15 cellular contexts compared by ENCODE assay signal in the genomic region with DNA sequence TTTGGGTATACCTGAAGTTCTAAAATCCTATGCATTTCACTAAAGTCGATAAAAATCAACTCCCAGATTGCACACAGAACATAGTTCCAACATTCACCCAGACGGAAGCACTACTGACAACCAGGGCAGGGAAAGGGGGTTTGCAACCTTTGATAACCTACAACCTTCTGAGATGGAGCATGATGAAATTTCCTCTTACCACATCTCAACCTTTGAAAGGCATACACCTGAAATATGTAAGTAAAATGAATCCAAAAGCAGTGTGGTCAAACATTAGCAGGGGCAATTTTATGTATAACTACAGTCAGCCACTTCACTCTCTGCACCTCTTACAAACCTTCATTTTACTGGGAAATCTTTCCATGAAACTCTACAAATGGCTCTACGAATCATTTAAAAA.
A peak's percentile ranks its signal among the peaks of the same experiment; 100 is the strongest.
DNase-seq lines count a peak whose midpoint lies in the region; ATAC-seq and TF ChIP-seq lines count a peak whose summit lies in the region.
"Had no signal": no experiment of that assay in that cellular context is flagged by ENCODE, and none has a peak within 500 bp of the region (broad histone marks: within the 10 kb centered on the region; RNA-seq: fewer than 3 reads in every experiment).

No MANE protein-coding gene starts in this region.

- H3K27me3 Mint-ChIP-seq in CD4-positive, alpha-beta T cell: no peaks in the 10 kb centered on the region
- no peaks in the 10 kb centered on the region for H3K27me3 Mint-ChIP-seq in activated naive CD8-positive, alpha-beta T cell treated with anti-CD3 and anti-CD28 coated beads, Interleukin-2, amount 10 ng/mL, durations not matched to agents 7 days and 5 days
- no peaks in the 10 kb centered on the region for H3K27me3 Mint-ChIP-seq in naive B cell

- no peak for TF ChIP-seq CTCF in CD4-positive, alpha-beta T cell (IDR thresholded peaks at IDR 0.05)
- TF ChIP-seq CTCF in DOHH2 (IDR thresholded peaks at IDR 0.05; ENCODE audit: low read depth, low read length, poor library complexity, severe bottlenecking) (no peak), right atrium auricular region (IDR thresholded peaks at IDR 0.05) (no peak)

- no peaks in the 10 kb centered on the region for H3K9me3 Mint-ChIP-seq in CD4-positive, alpha-beta T cell
- H3K9me3 Mint-ChIP-seq in activated naive CD8-positive, alpha-beta T cell treated with anti-CD3 and anti-CD28 coated beads, Interleukin-2, amount 10 ng/mL, durations not matched to agents 7 days and 5 days: no peaks in the 10 kb centered on the region
- H3K9me3 Mint-ChIP-seq in naive B cell: peaks cover 0 to 2% (median 0%) of the 10 kb centered on the region in 7 donors
- H3K9me3 Mint-ChIP-seq: IgD-negative memory B cell had no signal

- peaks cover 88% of the 10 kb centered on the region for H3K4me1 Mint-ChIP-seq in CD4-positive, alpha-beta T cell (ENCODE audit: low read depth)
- H3K4me1 Mint-ChIP-seq in activated naive CD8-positive, alpha-beta T cell treated with anti-CD3 and anti-CD28 coated beads, Interleukin-2, amount 10 ng/mL, durations not matched to agents 7 days and 5 days: peaks cover 56% of the 10 kb centered on the region
- peaks cover 62 to 92% (median 79%) of the 10 kb centered on the region in 3 donors for H3K4me1 Mint-ChIP-seq in naive B cell

- DNase-seq in CD4-positive, alpha-beta T cell: no peak
- no peak for DNase-seq in activated naive CD8-positive, alpha-beta T cell treated with anti-CD3 and anti-CD28 coated beads, Interleukin-2, amount 10 ng/mL, durations not matched to agents 7 days and 5 days
- DNase-seq in naive B cell (no peak), right atrium auricular region (ENCODE audit: low spot score) (no peak), KBM-7 (no peak), GM23248 (no peak)
- DNase-seq: BE2C, H7, NCI-H1417 treated with DMSO at 0.1 percent for 48 hours, NCI-H1930, NCI-H69, Right ventricle myocardium superior, SK-N-SH had no signal

- H3K4me3 ChIP-seq in DOHH2 (ENCODE audit: low read length): no peak overlapping the region
- H3K4me3 ChIP-seq in right atrium auricular region: no peak overlapping the region
- H3K4me3 ChIP-seq in GM23248: no peak overlapping the region

- H3K79me2 ChIP-seq in DOHH2 (ENCODE audit: control insufficient read depth, low read length): peaks cover 91% of the 10 kb centered on the region
- peaks cover 40% of the 10 kb centered on the region for H3K79me2 ChIP-seq in GM23248 (ENCODE audit: insufficient read depth)

- H3F3A ChIP-seq in DOHH2 (ENCODE audit: control insufficient read depth, insufficient read depth) (no peaks in the 10 kb centered on the region; the same call in 1 of the 2 replicates), GM23248 (ENCODE audit: insufficient read depth) (no peaks in the 10 kb centered on the region)

- H3K4me2 ChIP-seq in DOHH2 (ENCODE audit: low read length) (peak overlapping the region; percentile 51; the same call in 1 of the 2 replicates), GM23248 (ENCODE audit: unreplicated experiment) (no peak overlapping the region)
- H3K4me2 ChIP-seq: SK-N-SH had no signal

- no peak for ATAC-seq in CD4-positive, alpha-beta T cell (ENCODE audit: poor library complexity)
- no peak for ATAC-seq in activated naive CD8-positive, alpha-beta T cell treated with anti-CD3 and anti-CD28 coated beads, Interleukin-2, amount 10 ng/mL, durations not matched to agents 7 days and 5 days (ENCODE audit: low read depth)
- ATAC-seq in naive B cell (ENCODE audit: low read depth in 2 of 2): no peak

- peaks cover 24% of the 10 kb centered on the region for H3K36me3 Mint-ChIP-seq in CD4-positive, alpha-beta T cell (ENCODE audit: low read depth)
- H3K36me3 Mint-ChIP-seq in activated naive CD8-positive, alpha-beta T cell treated with anti-CD3 and anti-CD28 coated beads, Interleukin-2, amount 10 ng/mL, durations not matched to agents 7 days and 5 days: peaks cover 3% of the 10 kb centered on the region
- H3K36me3 Mint-ChIP-seq in naive B cell: peaks cover 0 to 7% of the 10 kb centered on the region in 2 donors
- H3K36me3 Mint-ChIP-seq: IgD-negative memory B cell had no signal

- 88% methylated on average over 3 of the region's 3 CpGs for WGBS in GM23248 (ENCODE audit: low coverage in 1 of 2, low lambda C conversion rate in 2 of 2, missing lambda C conversion rate in 2 of 2), 2 experiments

- POLR2A ChIA-PET in CD4-positive, alpha-beta T cell (lab: Charles Lee): interaction anchor here (0.6 to 3.9 kb wide), 6 partner anchors 18 to 188 kb away, joined by 3 to 15 read pairs (median 5); no protein-coding TSS in a partner anchor
- POLR2A ChIA-PET in activated naive CD8-positive, alpha-beta T cell treated with anti-CD3 and anti-CD28 coated beads, Interleukin-2, amount 10 ng/mL, durations not matched to agents 7 days and 5 days (lab: Charles Lee): interaction anchor here (1.2 kb wide), 1 partner anchor 17 kb away, joined by 3 read pairs; no protein-coding TSS in a partner anchor

- no peaks in the 10 kb centered on the region for H3K9me3 ChIP-seq in CD4-positive, alpha-beta T cell (ENCODE audit: control insufficient read depth, low read length)
- H3K9me3 ChIP-seq in DOHH2 (ENCODE audit: control insufficient read depth, insufficient read depth, low read length): no peaks in the 10 kb centered on the region
- H3K9me3 ChIP-seq in right atrium auricular region: no peaks in the 10 kb centered on the region
- H3K9me3 ChIP-seq in GM23248 (ENCODE audit: low read depth): no peaks in the 10 kb centered on the region
- H3K9me3 ChIP-seq: BE2C, SK-N-SH had no signal

- in situ Hi-C loops in KBM-7 (cut with MboI; ENCODE audit: low pct_unique_long_range_greater_than_20kb, low sequenced_read_pairs): no loop called here
- in situ Hi-C loops in GM23248 (cut with MboI): no loop called here

- H3K27me3 ChIP-seq in CD4-positive, alpha-beta T cell (ENCODE audit: control insufficient read depth, insufficient read depth, low read length): no peaks in the 10 kb centered on the region
- H3K27me3 ChIP-seq in DOHH2 (ENCODE audit: control insufficient read depth, low read length) (no peaks in the 10 kb centered on the region), right atrium auricular region (no peaks in the 10 kb centered on the region), GM23248 (replicated peaks; ENCODE audit: insufficient read depth) (no peaks in the 10 kb centered on the region)
- H3K27me3 ChIP-seq: BE2C had no signal

- H3K36me3 ChIP-seq in DOHH2 (ENCODE audit: control insufficient read depth, low read length) (no peaks in the 10 kb centered on the region), right atrium auricular region (no peaks in the 10 kb centered on the region), GM23248 (ENCODE audit: low read depth) (no peaks in the 10 kb centered on the region)
- H3K36me3 ChIP-seq: BE2C had no signal

- peak overlapping the region; percentile 91 for H3K27ac ChIP-seq in CD4-positive, alpha-beta T cell (ENCODE audit: low read depth, low read length)
- H3K27ac ChIP-seq in DOHH2 (ENCODE audit: low read depth, low read length) (no peak overlapping the region), right atrium auricular region (no peak overlapping the region), GM23248 (no peak overlapping the region)

- CTCF ChIA-PET in CD4-positive, alpha-beta T cell (lab: Charles Lee): interaction anchor here (0.6 to 1.3 kb wide), 4 partner anchors 10 to 112 kb away, joined by 3 to 6 read pairs (median 4); no protein-coding TSS in a partner anchor

- H3K9me2 ChIP-seq in DOHH2 (replicated peaks; ENCODE audit: control insufficient read depth, low read length) (no peaks in the 10 kb centered on the region), GM23248 (ENCODE audit: insufficient read depth) (no peaks in the 10 kb centered on the region)
- H3K9me2 ChIP-seq: SK-N-SH had no signal

- peak overlapping the region; percentile 91 for H3K27ac Mint-ChIP-seq in CD4-positive, alpha-beta T cell
- peak overlapping the region; percentile 80 for H3K27ac Mint-ChIP-seq in activated naive CD8-positive, alpha-beta T cell treated with anti-CD3 and anti-CD28 coated beads, Interleukin-2, amount 10 ng/mL, durations not matched to agents 7 days and 5 days
- peak overlapping the region in 5 of 6 donors; percentile 16 to 96 (median 81) for H3K27ac Mint-ChIP-seq in naive B cell
- H3K27ac Mint-ChIP-seq: IgD-negative memory B cell had no signal

- H3K4me3 Mint-ChIP-seq in CD4-positive, alpha-beta T cell: peak overlapping the region; percentile 62
- peak overlapping the region; percentile 50 for H3K4me3 Mint-ChIP-seq in activated naive CD8-positive, alpha-beta T cell treated with anti-CD3 and anti-CD28 coated beads, Interleukin-2, amount 10 ng/mL, durations not matched to agents 7 days and 5 days
- H3K4me3 Mint-ChIP-seq in naive B cell: peak overlapping the region in 1 of 8 donors; percentile 50
- H3K4me3 Mint-ChIP-seq: IgD-negative memory B cell had no signal

- no peak overlapping the region for H2AFZ ChIP-seq in GM23248

- H3K4me1 ChIP-seq in DOHH2 (ENCODE audit: control insufficient read depth, low read length) (peaks cover 87% of the 10 kb centered on the region), right atrium auricular region (peaks cover 0 to 14% of the 10 kb centered on the region in 2 donors), GM23248 (ENCODE audit: insufficient read depth) (peaks cover 18% of the 10 kb centered on the region)

- no peak overlapping the region for H3K9ac ChIP-seq in GM23248
- H3K9ac ChIP-seq: SK-N-SH had no signal

- H4K20me1 ChIP-seq in DOHH2 (ENCODE audit: control insufficient read depth, insufficient read depth, low read depth, low read length) (no peaks in the 10 kb centered on the region; the same call in 1 of the 2 replicates), GM23248 (ENCODE audit: insufficient read depth) (no peaks in the 10 kb centered on the region)

- intact Hi-C loops in CD4-positive, alpha-beta T cell (cut with DNase I, micrococcal nuclease): loop anchor here in 1 of 2 experiments (2.0 to 5.0 kb wide), 4 partner anchors 17 to 93 kb away; no protein-coding TSS in a partner anchor
